ENCODE assay signal across 1 cellular context in the genomic region with DNA sequence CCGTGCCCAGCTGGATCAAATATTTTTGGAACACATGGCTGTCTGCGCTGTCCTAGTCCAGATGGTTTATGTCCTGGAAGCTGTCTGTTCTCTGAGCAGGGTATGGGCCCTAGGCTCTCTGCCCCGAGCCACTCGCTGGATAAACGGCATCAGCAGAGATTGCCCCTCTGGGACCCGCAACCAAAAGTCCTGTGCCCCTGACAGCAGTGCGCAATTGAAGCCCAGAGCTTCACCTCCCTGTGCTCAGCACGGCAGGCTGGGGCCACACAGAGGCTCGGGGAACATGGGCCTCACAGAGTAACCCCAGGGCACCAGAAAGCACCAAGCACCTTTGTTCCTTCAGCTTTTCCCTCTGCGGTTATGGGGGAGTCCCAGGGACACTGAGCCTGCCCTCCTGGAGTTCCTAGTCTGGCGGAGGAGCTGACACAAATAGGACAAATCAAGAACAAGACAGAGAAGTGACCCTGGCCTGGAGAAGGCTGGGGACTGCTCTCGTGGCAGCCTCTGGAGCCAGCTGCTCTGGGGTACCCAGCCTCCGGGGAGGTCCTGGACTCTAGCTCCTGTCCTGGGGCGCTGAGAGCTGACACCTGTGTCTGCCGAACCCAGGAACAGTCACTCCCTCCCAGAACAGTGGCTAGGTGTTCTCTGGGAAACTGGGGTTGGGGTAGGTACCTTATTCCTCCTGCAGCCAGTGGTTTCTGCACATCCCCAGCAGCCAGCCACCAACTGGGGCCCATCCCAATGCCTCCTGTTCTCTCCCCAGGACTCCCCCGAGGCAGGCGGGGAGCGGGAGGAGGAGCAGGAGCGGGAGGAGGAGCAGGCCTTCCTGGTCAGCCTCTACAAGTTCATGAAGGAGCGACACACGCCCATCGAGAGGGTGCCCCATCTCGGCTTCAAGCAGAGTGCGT.
TF ChIP-seq lines count a peak whose summit lies in the region.

No MANE protein-coding gene starts in this region.

TF ChIP-seq in IMR-90, 13 proteins besides CTCF, POLR2A, EP300 and RAD21:
- TF ChIP-seq, protein P1, sequence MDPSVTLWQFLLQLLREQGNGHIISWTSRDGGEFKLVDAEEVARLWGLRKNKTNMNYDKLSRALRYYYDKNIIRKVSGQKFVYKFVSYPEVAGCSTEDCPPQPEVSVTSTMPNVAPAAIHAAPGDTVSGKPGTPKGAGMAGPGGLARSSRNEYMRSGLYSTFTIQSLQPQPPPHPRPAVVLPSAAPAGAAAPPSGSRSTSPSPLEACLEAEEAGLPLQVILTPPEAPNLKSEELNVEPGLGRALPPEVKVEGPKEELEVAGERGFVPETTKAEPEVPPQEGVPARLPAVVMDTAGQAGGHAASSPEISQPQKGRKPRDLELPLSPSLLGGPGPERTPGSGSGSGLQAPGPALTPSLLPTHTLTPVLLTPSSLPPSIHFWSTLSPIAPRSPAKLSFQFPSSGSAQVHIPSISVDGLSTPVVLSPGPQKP (IDR thresholded peaks at IDR 0.05; ENCODE audit: borderline replicate concordance, low read depth, low read length), result no peak
- TF ChIP-seq MAFK (IDR thresholded peaks at IDR 0.05; ENCODE audit: low read depth, low read length) (no peak), SMC3 (IDR thresholded peaks at IDR 0.05; ENCODE audit: low read depth, low read length) (no peak), RCOR1 (IDR thresholded peaks at IDR 0.05; ENCODE audit: insufficient replicate concordance, low read length) (no peak), CEBPB (IDR thresholded peaks at IDR 0.05; ENCODE audit: low read depth, low read length) (no peak), BHLHE40 (IDR thresholded peaks at IDR 0.05; ENCODE audit: low read depth, low read length) (no peak), RFX5 (IDR thresholded peaks at IDR 0.05; ENCODE audit: low read depth, low read length) (no peak), MXI1 (IDR thresholded peaks at IDR 0.05; ENCODE audit: borderline replicate concordance, low read depth, low read length) (no peak), CHD1 (IDR thresholded peaks at IDR 0.05; ENCODE audit: low read depth, low read length) (no peak), MAZ (IDR thresholded peaks at IDR 0.05; ENCODE audit: borderline replicate concordance, low read depth, low read length) (no peak), NFE2L2 (IDR thresholded peaks at IDR 0.05; ENCODE audit: low read depth, low read length) (no peak), FOS (IDR thresholded peaks at IDR 0.05; ENCODE audit: low read depth, low read length) (no peak)
- TF ChIP-seq, protein P2, sequence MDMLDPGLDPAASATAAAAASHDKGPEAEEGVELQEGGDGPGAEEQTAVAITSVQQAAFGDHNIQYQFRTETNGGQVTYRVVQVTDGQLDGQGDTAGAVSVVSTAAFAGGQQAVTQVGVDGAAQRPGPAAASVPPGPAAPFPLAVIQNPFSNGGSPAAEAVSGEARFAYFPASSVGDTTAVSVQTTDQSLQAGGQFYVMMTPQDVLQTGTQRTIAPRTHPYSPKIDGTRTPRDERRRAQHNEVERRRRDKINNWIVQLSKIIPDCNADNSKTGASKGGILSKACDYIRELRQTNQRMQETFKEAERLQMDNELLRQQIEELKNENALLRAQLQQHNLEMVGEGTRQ (IDR thresholded peaks at IDR 0.05; ENCODE audit: low read depth, low read length), result no peak
TF ChIP-seq in IMR-90: peak in this region for 0.
